Comparison of ENCODE assay signal across 22 cellular contexts in genomic region chrX:153441981-153442380, GRCh38. TPM values are rescaled to one million over a fixed set of nuclear protein-coding genes. Genes with fewer than 3 reads are reported as not detected.
"Had no signal": no experiment of that assay in that cellular context is flagged by ENCODE, and none has a peak within 500 bp of the region (broad histone marks: within the 10 kb centered on the region; RNA-seq: fewer than 3 reads in every experiment).

No MANE protein-coding gene starts in this region.

- DNase-seq: activated CD4-positive, alpha-beta T cell treated with anti-CD3 and anti-CD28 coated beads for 48 hours; activated CD4-positive, alpha-beta T cell treated with anti-CD3 and anti-CD28 coated beads, Interleukin-2, amount 50 U/mL, for 4 hours; activated CD4-positive, CD25-positive, alpha-beta regulatory T cell treated with anti-CD3 and anti-CD28 coated beads, Interleukin-2, amount 50 U/mL, for 72 hours; activated CD8-positive, alpha-beta memory T cell treated with anti-CD3 and anti-CD28 coated beads, Interleukin-2, amount 10 ng/mL, durations not matched to agents 7 days and 5 days; activated effector memory CD4-positive, alpha-beta T cell treated with Interleukin-2 at 50 U/mL for 16 hours; activated naive CD4-positive, alpha-beta T cell; activated T-cell treated with anti-CD3 and anti-CD28 coated beads, Interleukin-2, amount 50 U/mL, for 24 hours; Karpas-422; NCI-H1048; NCI-H146; NCI-H187 treated with DMSO at 0.1 percent for 48 hours; NCI-H2107; NCI-H510A treated with DMSO at 0.1 percent for 48 hours; Right ventricle myocardium superior; T-helper 17 cell; T-helper 9 cell had no signal

- H3K4me3 ChIP-seq: K562 had no signal

RNA-seq across cellular contexts. Expression of gene TREX2, which starts 3.9 kb away (rescaled TPM):
- total RNA-seq: RPMI7951 had no signal

RNA-seq across cellular contexts. Expression of gene ZFP92, which starts 30.7 kb away (rescaled TPM):
- total RNA-seq: RPMI7951 had no signal

RNA-seq across cellular contexts. Expression of gene PNMA6E, which starts 40.8 kb away (rescaled TPM):
- total RNA-seq: activated CD8-positive, alpha-beta memory T cell treated with anti-CD3 and anti-CD28 coated beads, Interleukin-2, amount 10 ng/mL, durations not matched to agents 7 days and 5 days; activated T-helper 1 cell treated with anti-CD3 and anti-CD28 coated beads, Interleukin-12 subunit alpha, Interleukin-12 subunit beta, Interleukin-2, Interleukin-4 antibody, amounts not matched to agents 30 ng/mL and 10 ng/mL and 1 ng/mL, durations not matched to agents 14 hours and 24 hours and 36 hours; aorta; K562; Right ventricle myocardium superior; RPMI7951; SK-MEL-5; T-helper 17 cell; WTC11 had no signal
- polyA plus RNA-seq: aorta had no signal

RNA-seq across cellular contexts. Expression of gene BGN, which starts 52.8 kb away (rescaled TPM):
- total RNA-seq: activated CD8-positive, alpha-beta memory T cell treated with anti-CD3 and anti-CD28 coated beads, Interleukin-2, amount 10 ng/mL, durations not matched to agents 7 days and 5 days; activated T-helper 1 cell treated with anti-CD3 and anti-CD28 coated beads, Interleukin-12 subunit alpha, Interleukin-12 subunit beta, Interleukin-2, Interleukin-4 antibody, amounts not matched to agents 30 ng/mL and 10 ng/mL and 1 ng/mL, durations not matched to agents 14 hours and 24 hours and 36 hours; SK-MEL-5; T-helper 17 cell had no signal
- polyA plus RNA-seq: K562 had no signal
